Comparison of ENCODE assay signal across 22 cellular contexts in the genomic region with DNA sequence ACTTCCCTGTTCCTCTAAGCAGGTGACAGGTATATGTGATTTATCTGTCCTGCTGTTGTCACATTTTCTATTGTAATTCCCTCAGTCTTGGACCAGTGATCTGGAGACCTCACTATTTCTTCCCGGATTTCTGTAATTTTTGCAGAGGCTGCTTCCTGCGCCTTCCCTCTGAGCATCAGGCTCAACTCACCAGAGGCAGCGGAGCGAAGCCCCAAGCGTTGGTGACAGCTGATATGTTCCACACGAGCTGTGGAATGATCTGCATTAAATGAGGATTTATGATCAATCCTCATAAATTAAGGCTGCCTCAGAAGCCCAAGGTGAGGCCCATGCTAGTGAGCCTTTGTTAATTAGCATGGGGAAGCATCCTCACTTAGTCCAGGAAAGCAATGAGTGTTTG.
"Had no signal": no experiment of that assay in that cellular context is flagged by ENCODE, and none has a peak within 500 bp of the region (broad histone marks: within the 10 kb centered on the region; RNA-seq: fewer than 3 reads in every experiment).

No MANE protein-coding gene starts in this region.

- DNase-seq: colonic mucosa; effector CD8-positive, alpha-beta T cell; hippocampal formation; left lung; lower lobe of right lung; natural killer cell; occipital lobe; stimulated activated CD4-positive, alpha-beta T cell treated with anti-CD3 and anti-CD28 coated beads, Interleukin-15, amount 100 ng/mL, for 24 hours; stimulated activated CD4-positive, alpha-beta T cell treated with anti-CD3 and anti-CD28 coated beads, Interleukin-1b, Interleukin-23, amount 100 ng/mL, for 48 hours; stimulated activated CD4-positive, alpha-beta T cell treated with anti-CD3 and anti-CD28 coated beads, Interleukin-4, amount 100 ng/mL, for 24 hours; stimulated activated naive CD8-positive, alpha-beta T cell treated with anti-CD3 and anti-CD28 coated beads, Interleukin-15, amount 100 ng/mL, for 72 hours had no signal

- H3K4me1 Mint-ChIP-seq: memory B cell; stimulated activated memory B cell treated with anti-CD40 and anti-IgM and Interleukin-4, amounts not matched to agents 10 μg/mL and 1 μg/mL and 100 μg/mL, for 72 hours; stimulated activated naive CD8-positive, alpha-beta T cell treated with anti-CD3 and anti-CD28 coated beads, Interleukin-15, amount 100 ng/mL, for 72 hours had no signal

- H3K9me3 ChIP-seq: colonic mucosa, heart left ventricle, left lung, lower lobe of right lung, prostate gland, right lobe of liver, spleen, upper lobe of left lung, vagina had no signal

- H2AFZ ChIP-seq: parathyroid adenoma had no signal

- H3K27ac ChIP-seq: colonic mucosa, heart left ventricle, left lung, lower lobe of right lung, parathyroid adenoma, prostate gland, right lobe of liver, spleen, upper lobe of left lung, vagina had no signal

- H3K27me3 ChIP-seq: colonic mucosa, heart left ventricle, left lung, right lobe of liver, spleen, upper lobe of left lung, vagina had no signal

- H3K36me3 ChIP-seq: colonic mucosa, heart left ventricle, left lung, lower lobe of right lung, prostate gland, right lobe of liver, spleen, upper lobe of left lung, vagina had no signal

- H3K9me3 Mint-ChIP-seq: memory B cell; mesothelial cell of epicardium; natural killer cell; stimulated activated memory B cell treated with anti-CD40 and anti-IgM and Interleukin-4, amounts not matched to agents 10 μg/mL and 1 μg/mL and 100 μg/mL, for 72 hours; stimulated activated naive CD8-positive, alpha-beta T cell treated with anti-CD3 and anti-CD28 coated beads, Interleukin-15, amount 100 ng/mL, for 72 hours had no signal

- H3K27ac Mint-ChIP-seq: memory B cell; mesothelial cell of epicardium; natural killer cell; stimulated activated memory B cell treated with anti-CD40 and anti-IgM and Interleukin-4, amounts not matched to agents 10 μg/mL and 1 μg/mL and 100 μg/mL, for 72 hours; stimulated activated naive CD8-positive, alpha-beta T cell treated with anti-CD3 and anti-CD28 coated beads, Interleukin-15, amount 100 ng/mL, for 72 hours had no signal

- ATAC-seq: esophagus mucosa; heart left ventricle; left lung; lower lobe of right lung; natural killer cell; right lobe of liver; stimulated activated memory B cell treated with anti-CD40 and anti-IgM and Interleukin-4, amounts not matched to agents 10 μg/mL and 1 μg/mL and 100 μg/mL, for 72 hours; stimulated activated naive CD8-positive, alpha-beta T cell treated with anti-CD3 and anti-CD28 coated beads, Interleukin-15, amount 100 ng/mL, for 72 hours had no signal

- H3K79me2 ChIP-seq: parathyroid adenoma had no signal

- H3K9ac ChIP-seq: parathyroid adenoma had no signal

- H3K4me3 ChIP-seq: colonic mucosa, heart left ventricle, left lung, lower lobe of right lung, prostate gland, right lobe of liver, spleen, upper lobe of left lung, vagina had no signal

- H3K4me1 ChIP-seq: colonic mucosa, left lung, lower lobe of right lung, parathyroid adenoma, prostate gland, right lobe of liver, spleen, upper lobe of left lung, vagina had no signal

- H3K4me3 Mint-ChIP-seq: memory B cell; mesothelial cell of epicardium; natural killer cell; stimulated activated memory B cell treated with anti-CD40 and anti-IgM and Interleukin-4, amounts not matched to agents 10 μg/mL and 1 μg/mL and 100 μg/mL, for 72 hours; stimulated activated naive CD8-positive, alpha-beta T cell treated with anti-CD3 and anti-CD28 coated beads, Interleukin-15, amount 100 ng/mL, for 72 hours had no signal

- H3K36me3 Mint-ChIP-seq: memory B cell; mesothelial cell of epicardium; natural killer cell; stimulated activated memory B cell treated with anti-CD40 and anti-IgM and Interleukin-4, amounts not matched to agents 10 μg/mL and 1 μg/mL and 100 μg/mL, for 72 hours had no signal
